Comparison of ENCODE assay signal across 1 cellular context in genomic region chr13:111115841-111116500, GRCh38.
TF ChIP-seq lines count a peak whose summit lies in the region.

No MANE protein-coding gene starts in this region.

TF ChIP-seq in HepG2, 621 proteins besides CTCF, POLR2A, EP300 and RAD21 (continued from another document):
- no peak for TF ChIP-seq ZNF407 (CRISPR knock-in tag; IDR thresholded peaks at IDR 0.05; ENCODE audit: not compliant biosample characterization)
- peak; percentile 78 for TF ChIP-seq PPARG (CRISPR knock-in tag; conservative IDR thresholded peaks at IDR 0.05)
- 0 out of 2 replicates have a peak, but pooled peaks have one; percentile 41 for TF ChIP-seq ZNF800 (CRISPR knock-in tag; IDR thresholded peaks at IDR 0.05)
- TF ChIP-seq ATF4 (CRISPR knock-in tag; IDR thresholded peaks at IDR 0.05): no peak
- no peak for TF ChIP-seq NCOR1 (IDR thresholded peaks at IDR 0.05; ENCODE audit: borderline replicate concordance, low read length)
- peak; percentile 63 for TF ChIP-seq ZFP36 (IDR thresholded peaks at IDR 0.05; ENCODE audit: borderline replicate concordance, low read depth, low read length, partially characterized antibody)
- no peak for TF ChIP-seq ZNF451 (CRISPR knock-in tag; IDR thresholded peaks at IDR 0.05)
- no peak for TF ChIP-seq ZNF30 (CRISPR knock-in tag; IDR thresholded peaks at IDR 0.05)
- TF ChIP-seq MXD4 (CRISPR knock-in tag; IDR thresholded peaks at IDR 0.05): no peak
- TF ChIP-seq PLSCR1 (CRISPR knock-in tag; IDR thresholded peaks at IDR 0.05; ENCODE audit: borderline replicate concordance): no peak
